8 cellular contexts compared by ENCODE assay signal in the genomic region with DNA sequence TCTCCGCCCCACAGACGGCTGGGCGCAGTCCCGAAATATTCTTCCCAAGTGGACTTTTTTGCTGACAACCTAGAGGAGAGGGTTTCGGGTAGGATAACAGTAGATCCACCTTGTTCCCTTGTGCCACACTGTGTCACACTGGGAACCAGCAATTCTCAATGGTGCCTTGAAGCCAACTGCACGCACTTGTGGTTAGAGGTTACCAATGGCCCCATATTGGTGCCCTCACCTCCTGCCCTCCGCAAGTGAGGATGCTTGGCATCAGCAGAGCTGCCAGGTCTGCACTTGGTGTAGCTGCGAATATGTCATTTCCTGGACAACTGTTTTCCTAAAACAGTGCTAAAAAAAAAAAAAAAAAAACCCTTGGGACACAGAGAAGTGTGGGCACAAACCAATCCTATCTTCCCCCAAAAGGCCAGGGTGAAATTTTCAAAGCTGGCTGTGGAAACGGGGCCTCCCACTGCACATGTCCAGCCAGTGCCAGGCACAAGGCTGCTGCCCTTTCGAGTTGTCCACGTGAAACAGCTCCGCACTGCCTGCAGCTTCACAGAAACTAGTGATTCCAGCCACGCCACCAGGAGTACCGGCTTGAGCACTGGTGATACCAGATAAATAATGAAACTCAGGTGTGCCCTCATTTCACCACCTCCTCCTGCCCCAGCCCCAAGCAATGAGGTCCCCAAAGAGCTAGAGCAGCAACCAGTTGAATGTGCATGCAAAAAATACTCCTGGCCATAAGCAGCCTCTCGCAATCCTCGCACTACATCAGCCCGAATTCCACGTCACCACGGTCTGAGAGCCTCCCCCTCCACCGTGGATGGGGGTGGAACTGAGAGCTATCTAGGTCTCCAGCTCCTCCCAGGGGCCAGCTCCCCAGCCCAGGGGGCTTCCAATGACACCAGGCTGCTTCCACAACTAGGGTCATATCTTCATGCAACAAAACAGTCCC. TPM values are rescaled to one million over a fixed set of nuclear protein-coding genes. Genes with fewer than 3 reads are reported as not detected.
DNase-seq lines count a peak whose midpoint lies in the region; TF ChIP-seq lines count a peak whose summit lies in the region.

No MANE protein-coding gene starts in this region.

- peak overlapping the region; percentile 60 for H3K27ac ChIP-seq in C4-2B
- peak overlapping the region; percentile 91 for H3K27ac ChIP-seq in OCI-LY1 (ENCODE audit: low read depth, low read length, poor library complexity, severe bottlenecking)
- H3K27ac ChIP-seq in ascending aorta: peak overlapping the region; percentile 79 to 83
- H3K27ac ChIP-seq in mesodermal cell (ENCODE audit: low read depth, low read length, severe bottlenecking): peak overlapping the region; percentile 24
- H3K27ac ChIP-seq in transverse colon: peak overlapping the region; percentile 85 to 90 (median 87)

- H3K4me1 ChIP-seq in OCI-LY1 (ENCODE audit: insufficient read depth, low read length, severe bottlenecking) (peaks cover 64% of the 10 kb centered on the region), ascending aorta (peaks cover 11 to 23% of the 10 kb centered on the region in 2 donors), mesodermal cell (ENCODE audit: control insufficient read depth, insufficient read depth, low read length, poor library complexity, severe bottlenecking) (peaks cover 47% of the 10 kb centered on the region), transverse colon (peaks cover 23 to 67% (median 42%) of the 10 kb centered on the region in 4 donors)

- no peaks in the 10 kb centered on the region for H3K79me2 ChIP-seq in OCI-LY1 (ENCODE audit: insufficient read depth, low read length)

- H3F3A ChIP-seq in OCI-LY1 (ENCODE audit: insufficient read depth, low read length): 0 out of 2 replicates have a peak, but pooled peaks cover 4% of the 10 kb centered on the region

- TF ChIP-seq POLR2A in transverse colon (IDR thresholded peaks at IDR 0.05): no peak

- H3K36me3 ChIP-seq in OCI-LY1 (ENCODE audit: insufficient read depth, low read length) (no peaks in the 10 kb centered on the region), ascending aorta (peaks cover 19 to 27% of the 10 kb centered on the region in 2 donors), mesodermal cell (ENCODE audit: control insufficient read depth, insufficient read depth, low read length) (peaks cover 39% of the 10 kb centered on the region), transverse colon (no peaks in the 10 kb centered on the region)

- no peak for TF ChIP-seq EP300 in transverse colon (IDR thresholded peaks at IDR 0.05; ENCODE audit: low read depth)

- no peak overlapping the region for H2AFZ ChIP-seq in OCI-LY1 (ENCODE audit: low read length)

- intact Hi-C loops in ascending aorta (cut with DNase I): loop anchor here (1.0 to 5.0 kb wide), 2 partner anchors 51 to 213 kb away; no protein-coding TSS in a partner anchor
- intact Hi-C loops in transverse colon (cut with DNase I; ENCODE audit: low total_unique reads): loop anchor here (10.0 kb wide), 1 partner anchor 348 kb away; no protein-coding TSS in a partner anchor

- peak overlapping the region; percentile 67 for H3K4me2 ChIP-seq in OCI-LY1 (ENCODE audit: low read length)

- WGBS in mesodermal cell (ENCODE audit: insufficient coverage in 2 of 2), 2 experiments: 92 to 94% methylated on average over 12 to 16 of the region's 20 CpGs
- 55 to 68% methylated on average over 7 to 18 of the region's 20 CpGs for WGBS in transverse colon (ENCODE audit: low coverage in 1 of 2), 2 donors

- DNase-seq in ascending aorta (ENCODE audit: low spot score in 2 of 2): no peak
- DNase-seq in transverse colon: peak; percentile 52
- no peak for DNase-seq in SW480 (ENCODE audit: low spot score)
- DNase-seq in HK-2 (ENCODE audit: unreplicated experiment): no peak
- no peak for DNase-seq in NCI-H1105 treated with DMSO at 0.1 percent for 48 hours (lab: John Stamatoyannopoulos, UW)

- peak overlapping the region; percentile 57 for H3K4me3 ChIP-seq in OCI-LY1 (ENCODE audit: low read depth, low read length, poor library complexity, severe bottlenecking)
- H3K4me3 ChIP-seq in ascending aorta: peak overlapping the region; percentile 29 to 55
- H3K4me3 ChIP-seq in mesodermal cell (ENCODE audit: extremely low read depth, insufficient read depth, low read length, poor library complexity, severe bottlenecking): no peak overlapping the region
- H3K4me3 ChIP-seq in transverse colon: peak overlapping the region in 3 of 4 donors; percentile 23 to 53 (median 25)

- no peaks in the 10 kb centered on the region for H4K20me1 ChIP-seq in OCI-LY1 (ENCODE audit: insufficient read depth, low read length)

- H3K27me3 ChIP-seq in OCI-LY1 (ENCODE audit: insufficient read depth, low read length) (no peaks in the 10 kb centered on the region), ascending aorta (no peaks in the 10 kb centered on the region), transverse colon (no peaks in the 10 kb centered on the region)

- H3K9ac ChIP-seq in OCI-LY1 (ENCODE audit: low read length): no peak overlapping the region; the same call in 1 of the 2 replicates

- no peaks in the 10 kb centered on the region for H3K9me2 ChIP-seq in OCI-LY1 (ENCODE audit: low read depth, low read length)

- H3K9me3 ChIP-seq in OCI-LY1 (ENCODE audit: low read length): no peaks in the 10 kb centered on the region
- no peaks in the 10 kb centered on the region for H3K9me3 ChIP-seq in ascending aorta
- no peaks in the 10 kb centered on the region for H3K9me3 ChIP-seq in mesodermal cell (ENCODE audit: control insufficient read depth, low read length)
- H3K9me3 ChIP-seq in transverse colon: no peaks in the 10 kb centered on the region

- in situ Hi-C loops in transverse colon (cut with MboI; ENCODE audit: low pct_ligation_motif_present in 1 of 4, low pct_unique_long_range_greater_than_20kb in 1 of 4, low sequenced_read_pairs in 3 of 4): loop anchor here in 3 of 4 donors (25.0 kb wide), 2 partner anchors 151 to 351 kb away; partner anchors contain the start of gene FNBP1 (in 2 of the 3)

- TF ChIP-seq CTCF in C4-2B (conservative IDR thresholded peaks at IDR 0.05) (no peak), OCI-LY1 (IDR thresholded peaks at IDR 0.05; ENCODE audit: low read length) (no peak), ascending aorta (IDR thresholded peaks at IDR 0.05) (no peak), transverse colon (IDR thresholded peaks at IDR 0.05) (no peak)

RNA-seq across cellular contexts. Expression of gene USP20, which starts 51.2 kb away (rescaled TPM):
- total RNA-seq in ascending aorta (34.0 TPM), transverse colon (10 to 100 TPM; 18.3 to 40.0 (median 25.3) TPM)
- polyA plus RNA-seq in mesodermal cell (2013, experiment 1 of 2): 19.9 TPM
- polyA plus RNA-seq in mesodermal cell (2013, experiment 2 of 2): 15.3 TPM

RNA-seq across cellular contexts. Expression of gene C9orf78, which starts 51.4 kb away (rescaled TPM):
- 19.2 TPM for total RNA-seq in ascending aorta
- 39.7 TPM for polyA plus RNA-seq in mesodermal cell (2013, experiment 1 of 2)
- polyA plus RNA-seq in mesodermal cell (2013, experiment 2 of 2): 39.9 TPM
- total RNA-seq in transverse colon: 100 to 1,000 TPM in 1 of 4 donors, 10 to 100 TPM in 3; 43.6 to 263 (median 47.7) TPM

Comparison
In these comparisons a context has a peak if more than half of its experiments do, and no peak if none do; other contexts are left out.
1. H3K27ac ChIP-seq: peak in every context shown above with its lines; median percentile 91 in OCI-LY1; 87 in transverse colon; 81 in ascending aorta; 60 in C4-2B; 24 in mesodermal cell.